10 cellular contexts compared by ENCODE assay signal in the genomic region with DNA sequence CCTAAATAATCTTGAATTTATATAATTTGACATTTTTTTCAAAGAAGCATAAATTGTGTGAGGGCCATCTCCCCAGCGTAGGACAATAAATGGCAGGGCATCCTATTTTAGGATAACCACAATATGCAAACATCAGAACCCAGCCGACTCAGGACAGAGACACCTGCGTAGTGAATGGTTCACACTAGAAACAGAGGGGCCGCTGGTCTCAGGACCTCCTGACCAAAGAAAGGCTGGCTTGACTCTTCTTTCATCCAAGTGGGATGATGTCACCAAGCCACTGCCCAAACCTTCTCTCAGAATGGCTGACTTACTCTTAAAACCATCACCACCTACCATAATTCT.
DNase-seq lines count a peak whose midpoint lies in the region; ATAC-seq lines count a peak whose summit lies in the region.
"Had no signal": no experiment of that assay in that cellular context is flagged by ENCODE, and none has a peak within 500 bp of the region (broad histone marks: within the 10 kb centered on the region; RNA-seq: fewer than 3 reads in every experiment).

No MANE protein-coding gene starts in this region.

- no peak for DNase-seq in effector memory CD8-positive, alpha-beta T cell
- DNase-seq in HPDE6-E6E7 (ENCODE audit: extremely low spot score): no peak
- DNase-seq in central memory CD4-positive, alpha-beta T cell: no peak
- DNase-seq in NCI-H69 (lab: John Stamatoyannopoulos, UW): no peak
- no peak for DNase-seq in HuH-7.5 (ENCODE audit: low spot score)
- DNase-seq: effector CD8-positive, alpha-beta T cell had no signal

- H3K9me3 Mint-ChIP-seq in effector memory CD8-positive, alpha-beta T cell: no peaks in the 10 kb centered on the region

- H3K36me3 Mint-ChIP-seq in effector memory CD8-positive, alpha-beta T cell (ENCODE audit: insufficient read depth): peaks cover 11% of the 10 kb centered on the region

- H3K27ac Mint-ChIP-seq in effector memory CD8-positive, alpha-beta T cell: peak overlapping the region; percentile 95

- H3K4me3 Mint-ChIP-seq in effector memory CD8-positive, alpha-beta T cell: peak overlapping the region; percentile 72 to 76

- ATAC-seq in GM18867 (IDR thresholded peaks at IDR 0.05; ENCODE audit: unreplicated experiment): peak; percentile 66
- ATAC-seq in GM21619 (IDR thresholded peaks at IDR 0.05; ENCODE audit: unreplicated experiment): peak; percentile 53
- peak; percentile 56 for ATAC-seq in HG03432 (IDR thresholded peaks at IDR 0.05; ENCODE audit: unreplicated experiment)
- ATAC-seq in effector memory CD8-positive, alpha-beta T cell (replicated peaks): no peak
- ATAC-seq: HepG2 had no signal

- no peaks in the 10 kb centered on the region for H3K27me3 Mint-ChIP-seq in effector memory CD8-positive, alpha-beta T cell

- H3K4me1 Mint-ChIP-seq in effector memory CD8-positive, alpha-beta T cell (ENCODE audit: low read depth in 2 of 2): peaks cover 35 to 48% of the 10 kb centered on the region in 2 donors
